Comparison of ENCODE assay signal across 8 cellular contexts in genomic region chrX:40267334-40268118, GRCh38.
A peak's percentile ranks its signal among the peaks of the same experiment; 100 is the strongest.
DNase-seq lines count a peak whose midpoint lies in the region; ATAC-seq and TF ChIP-seq lines count a peak whose summit lies in the region.

No MANE protein-coding gene starts in this region.

- peak overlapping the region in 1 of 3 experiments; percentile 53 for H3K4me3 ChIP-seq in mammary epithelial cell (replicated peaks in 1 of 3; ENCODE audit: insufficient read depth in 1 of 3, low read depth in 2 of 3, low read length in 3 of 3)
- H3K4me3 ChIP-seq in mucosa of stomach (ENCODE audit: low read length): peak overlapping the region; percentile 60

- CTCF ChIA-PET in mammary epithelial cell (lab: Charles Lee; ENCODE audit: low non-redundant PET): no interaction called here

- H3K4me1 ChIP-seq in mammary epithelial cell (ENCODE audit: insufficient read depth, low read length) (no peaks in the 10 kb centered on the region), mucosa of stomach (ENCODE audit: control insufficient read depth, insufficient read depth, low read length) (peaks cover 18% of the 10 kb centered on the region)

- WGBS in mammary epithelial cell (ENCODE audit: low coverage, missing lambda C conversion rate): 32% methylated on average over 24 of the region's 29 CpGs

- H3K9ac ChIP-seq in mammary epithelial cell (ENCODE audit: insufficient read depth, low read length): no peak overlapping the region
- peak overlapping the region; percentile 63 for H3K9ac ChIP-seq in mucosa of stomach (ENCODE audit: low read length)

- dilution Hi-C loops in mammary epithelial cell (cut with HindIII; ENCODE audit: low sequenced_read_pairs): no loop called here

- peak overlapping the region; percentile 45 for H2AFZ ChIP-seq in mammary epithelial cell (ENCODE audit: low read depth, low read length)

- H3K27me3 ChIP-seq in mammary epithelial cell (ENCODE audit: insufficient read depth, low read length) (no peaks in the 10 kb centered on the region), mucosa of stomach (ENCODE audit: control insufficient read depth, insufficient read depth, low read length) (no peaks in the 10 kb centered on the region)

- peak overlapping the region; percentile 61 for H3K4me2 ChIP-seq in mammary epithelial cell (ENCODE audit: insufficient read depth, low read depth, low read length)

- no peak overlapping the region for H3K27ac ChIP-seq in mammary epithelial cell (ENCODE audit: insufficient read depth, low read depth, low read length)

- H3K36me3 ChIP-seq in mammary epithelial cell (ENCODE audit: insufficient read depth, low read length) (no peaks in the 10 kb centered on the region), mucosa of stomach (ENCODE audit: control insufficient read depth, insufficient read depth, low read length) (no peaks in the 10 kb centered on the region)

- in situ Hi-C loops in mammary epithelial cell (cut with MboI; ENCODE audit: low sequenced_read_pairs in 2 of 2): no loop called here

- TF ChIP-seq CTCF in mammary epithelial cell (conservative IDR thresholded peaks at IDR 0.05 in 1 of 2, IDR thresholded peaks at IDR 0.05 in 1 of 2; ENCODE audit: extremely low read depth in 1 of 2, insufficient read depth in 1 of 2, low read depth in 1 of 2, low read length in 2 of 2): no peak

- H4K20me1 ChIP-seq in mammary epithelial cell (ENCODE audit: insufficient read depth, low read length): no peaks in the 10 kb centered on the region

- no peak for ATAC-seq in GM21576 (IDR thresholded peaks at IDR 0.05; ENCODE audit: unreplicated experiment)

- no TSS peak for BruUV-seq in mammary epithelial cell (replicated peaks; lab: Mats Ljungman, UMichigan)

- H3K79me2 ChIP-seq in mammary epithelial cell (ENCODE audit: insufficient read depth, low read length): no peaks in the 10 kb centered on the region

- no peaks in the 10 kb centered on the region for H3K9me3 ChIP-seq in mammary epithelial cell (replicated peaks; ENCODE audit: insufficient read depth, low read length)
- H3K9me3 ChIP-seq in mucosa of stomach (ENCODE audit: control insufficient read depth, low read length): no peaks in the 10 kb centered on the region

- intact Hi-C loops in mammary epithelial cell (cut with micrococcal nuclease): loop anchor here (1.0 to 10.0 kb wide), 7 partner anchors 93 to 1005 kb away; no protein-coding TSS in a partner anchor

- DNase-seq in ELR (ENCODE audit: low read depth) (peak; percentile 11), Kasumi-1 (lab: John Stamatoyannopoulos, UW) (peak; percentile 42 to 59), mammary epithelial cell (no peak), NCI-H2081 (lab: John Stamatoyannopoulos, UW) (no peak), LoVo (ENCODE audit: low spot score) (no peak)
- no peak for DNase-seq in central memory CD4-positive, alpha-beta T cell

Comparison
In these comparisons a context has a peak if more than half of its experiments do, and no peak if none do; other contexts are left out.
1. DNase-seq: peak in ELR (single experiment) and Kasumi-1 (2 of 2); none in mammary epithelial cell (single experiment), central memory CD4-positive, alpha-beta T cell (single experiment), NCI-H2081 (0 of 2) and LoVo (single experiment).